ENCODE assay signal across 10 cellular contexts in genomic region chr1:173863224-173864151, GRCh38. TPM values are rescaled to one million over a fixed set of nuclear protein-coding genes. Genes with fewer than 3 reads are reported as not detected.
DNase-seq lines count a peak whose midpoint lies in the region; ATAC-seq, FAIRE-seq and TF ChIP-seq lines count a peak whose summit lies in the region.
"Had no signal": no experiment of that assay in that cellular context is flagged by ENCODE, and none has a peak within 500 bp of the region (broad histone marks: within the 10 kb centered on the region; RNA-seq: fewer than 3 reads in every experiment).

No MANE protein-coding gene starts in this region.

- H3K4me1 Mint-ChIP-seq in activated T-cell treated with anti-CD3 and anti-CD28 coated beads, Interleukin-2, amount 50 U/mL, for 4 hours (ENCODE audit: low read depth), result peaks cover 22% of the 10 kb centered on the region
- H3K4me1 Mint-ChIP-seq in astrocyte (ENCODE audit: low read depth, unreplicated experiment), result peaks cover 22% of the 10 kb centered on the region

- intact Hi-C loops in psoas muscle (cut with DNase I), result no loop called here

- H3K4me1 ChIP-seq in astrocyte (ENCODE audit: insufficient read depth, low read length) (peaks cover 6% of the 10 kb centered on the region), psoas muscle (peaks cover 18% of the 10 kb centered on the region)

- TF ChIP-seq CTCF in astrocyte (IDR thresholded peaks at IDR 0.05; ENCODE audit: insufficient read depth, low read depth, low read length) (no peak), psoas muscle (IDR thresholded peaks at IDR 0.05) (no peak)

- H2AFZ ChIP-seq in astrocyte (ENCODE audit: low read depth, low read length), result no peak overlapping the region

- no peak for DNase-seq in activated T-cell treated with anti-CD3 and anti-CD28 coated beads, Interleukin-2, amount 50 U/mL, for 4 hours
- DNase-seq in activated T-cell treated with anti-CD3 and anti-CD28 coated beads for 4 hours, result no peak
- no peak for DNase-seq in MG63
- DNase-seq in astrocyte (ENCODE audit: low read depth), result no peak
- DNase-seq in psoas muscle, result no peak
- DNase-seq: colonic mucosa, naive B cell had no signal

- H3K27me3 ChIP-seq in MG63 (no peaks in the 10 kb centered on the region), astrocyte (ENCODE audit: insufficient read depth, low read length) (no peaks in the 10 kb centered on the region), psoas muscle (ENCODE audit: insufficient read depth in 3 of 3, low read length in 2 of 3) (no peaks in the 10 kb centered on the region)
- H3K27me3 ChIP-seq: colonic mucosa had no signal

- H3K4me3 ChIP-seq in MG63 (peak overlapping the region; percentile 83), astrocyte (ENCODE audit: insufficient read depth, low read depth, low read length) (peak overlapping the region; percentile 98), psoas muscle (peak overlapping the region; percentile 0)
- H3K4me3 ChIP-seq: colonic mucosa had no signal

- no peaks in the 10 kb centered on the region for H3K27me3 Mint-ChIP-seq in activated T-cell treated with anti-CD3 and anti-CD28 coated beads, Interleukin-2, amount 50 U/mL, for 4 hours (ENCODE audit: low read depth)
- H3K27me3 Mint-ChIP-seq in astrocyte (ENCODE audit: low read depth, unreplicated experiment), result no peaks in the 10 kb centered on the region
- H3K27me3 Mint-ChIP-seq: naive B cell had no signal

- no peaks in the 10 kb centered on the region for H3K9me3 ChIP-seq in MG63
- H3K9me3 ChIP-seq in astrocyte (ENCODE audit: insufficient read depth, low read depth, low read length), result no peaks in the 10 kb centered on the region
- no peaks in the 10 kb centered on the region for H3K9me3 ChIP-seq in psoas muscle
- H3K9me3 ChIP-seq: colonic mucosa had no signal

- no peak for FAIRE-seq in astrocyte (lab: Jason Lieb, UNC)

- peaks cover 63% of the 10 kb centered on the region for H4K20me1 ChIP-seq in astrocyte (ENCODE audit: insufficient read depth, low read length)

- H3K79me2 ChIP-seq in astrocyte (ENCODE audit: insufficient read depth, low read length), result peaks cover 43% of the 10 kb centered on the region

- peak overlapping the region; percentile 91 for H3K4me3 Mint-ChIP-seq in activated T-cell treated with anti-CD3 and anti-CD28 coated beads, Interleukin-2, amount 50 U/mL, for 4 hours
- peak overlapping the region; percentile 99 for H3K4me3 Mint-ChIP-seq in astrocyte (ENCODE audit: unreplicated experiment)

- H3K9ac ChIP-seq in astrocyte (ENCODE audit: low read length), result peak overlapping the region; percentile 95

- peak overlapping the region; percentile 74 for H3K27ac Mint-ChIP-seq in astrocyte (ENCODE audit: unreplicated experiment)

- H3K36me3 Mint-ChIP-seq in activated T-cell treated with anti-CD3 and anti-CD28 coated beads, Interleukin-2, amount 50 U/mL, for 4 hours (ENCODE audit: insufficient read depth), result peaks cover 60% of the 10 kb centered on the region
- peaks cover 45% of the 10 kb centered on the region for H3K36me3 Mint-ChIP-seq in astrocyte (ENCODE audit: low read depth, unreplicated experiment)

- H3K36me3 ChIP-seq in MG63 (peaks cover 71% of the 10 kb centered on the region), astrocyte (ENCODE audit: insufficient read depth, low read length) (peaks cover 45% of the 10 kb centered on the region), psoas muscle (ENCODE audit: insufficient read depth in 1 of 2, low read depth in 1 of 2) (peaks cover 4 to 84% of the 10 kb centered on the region in 2 donors)

- no peak for ATAC-seq in activated T-cell treated with anti-CD3 and anti-CD28 coated beads, Interleukin-2, amount 50 U/mL, for 4 hours
- no peak for ATAC-seq in psoas muscle
- no peak for ATAC-seq in GM19395 (IDR thresholded peaks at IDR 0.05; ENCODE audit: unreplicated experiment)
- ATAC-seq in GM21515 (IDR thresholded peaks at IDR 0.05; ENCODE audit: unreplicated experiment), result no peak
- ATAC-seq in GM21529 (IDR thresholded peaks at IDR 0.05; ENCODE audit: unreplicated experiment), result no peak

- H3K27ac ChIP-seq in astrocyte (ENCODE audit: low read depth, low read length) (peak overlapping the region; percentile 36), psoas muscle (peak overlapping the region; percentile 13)
- H3K27ac ChIP-seq: colonic mucosa had no signal

- H3K9me3 Mint-ChIP-seq in activated T-cell treated with anti-CD3 and anti-CD28 coated beads, Interleukin-2, amount 50 U/mL, for 4 hours, result no peaks in the 10 kb centered on the region
- no peaks in the 10 kb centered on the region for H3K9me3 Mint-ChIP-seq in astrocyte (ENCODE audit: unreplicated experiment)

- H3K4me2 ChIP-seq in astrocyte (ENCODE audit: low read length), result peak overlapping the region; percentile 87

RNA-seq across cellular contexts. Expression of gene GAS5, which starts 4.3 kb away (rescaled TPM):
- 100 to 1,000 TPM; 836 to 968 (median 925) TPM for total RNA-seq in activated T-cell treated with anti-CD3 and anti-CD28 coated beads, Interleukin-2, amount 50 U/mL, for 4 hours
- total RNA-seq in MG63 (2014; rRNA removed; shearing (Covaris generic); ENCODE audit: low replicate concordance), result 531 and 1,049 TPM in 2 replicates
- total RNA-seq in astrocyte (435 and 473 TPM in 2 replicates), psoas muscle (100 to 1,000 TPM in 2 of 4 donors, 10 to 100 TPM in 2; 70.0 to 148 (median 100) TPM)
- 100 to 1,000 TPM; 115 to 222 (median 178) TPM for polyA plus RNA-seq in psoas muscle

RNA-seq across cellular contexts. Expression of gene ZBTB37, which starts 4.7 kb away (rescaled TPM):
- total RNA-seq in activated T-cell treated with anti-CD3 and anti-CD28 coated beads, Interleukin-2, amount 50 U/mL, for 4 hours, result 1 to 10 TPM; 5.8 to 8.1 (median 7.7) TPM
- total RNA-seq in MG63 (2014; rRNA removed; shearing (Covaris generic); ENCODE audit: low replicate concordance), result 3.1 and 3.2 TPM in 2 replicates
- total RNA-seq in astrocyte, result 9.9 and 10.7 TPM in 2 replicates
- total RNA-seq in psoas muscle, result 1 to 10 TPM; 5.5 to 8.2 (median 6.8) TPM
- polyA plus RNA-seq in psoas muscle, result 1 to 10 TPM; 1.0 to 2.9 (median 2.5) TPM

RNA-seq across cellular contexts. Expression of gene CENPL, which starts 38.8 kb away (rescaled TPM):
- total RNA-seq in activated T-cell treated with anti-CD3 and anti-CD28 coated beads, Interleukin-2, amount 50 U/mL, for 4 hours, result 10 to 100 TPM; 13.9 to 15.9 (median 15.1) TPM
- 35.3 and 148 TPM in 2 replicates for total RNA-seq in MG63 (2014; rRNA removed; shearing (Covaris generic); ENCODE audit: low replicate concordance)
- total RNA-seq in astrocyte (7.6 and 7.9 TPM in 2 replicates), psoas muscle (1 to 10 TPM; 2.1 to 6.7 (median 4.4) TPM)
- 1 to 10 TPM; 2.9 to 7.0 (median 6.5) TPM for polyA plus RNA-seq in psoas muscle

RNA-seq across cellular contexts. Expression of gene DARS2, which starts 39.0 kb away (rescaled TPM):
- 10 to 100 TPM; 30.7 to 38.6 (median 35.5) TPM for total RNA-seq in activated T-cell treated with anti-CD3 and anti-CD28 coated beads, Interleukin-2, amount 50 U/mL, for 4 hours
- total RNA-seq in MG63 (2014; rRNA removed; shearing (Covaris generic); ENCODE audit: low replicate concordance), result 25.8 and 38.4 TPM in 2 replicates
- 17.4 and 17.9 TPM in 2 replicates for total RNA-seq in astrocyte
- 10 to 100 TPM in 1 of 4 donors, 1 to 10 TPM in 3; 5.7 to 14.3 (median 6.7) TPM for total RNA-seq in psoas muscle
- polyA plus RNA-seq in psoas muscle, result 10 to 100 TPM in 1 of 3 donors, 1 to 10 TPM in 2; 4.5 to 12.7 (median 7.3) TPM

RNA-seq across cellular contexts. Expression of gene SERPINC1, which starts 53.6 kb away (rescaled TPM):
- under 1 TPM; 0.34 to 0.96 (median 0.52) TPM for total RNA-seq in activated T-cell treated with anti-CD3 and anti-CD28 coated beads, Interleukin-2, amount 50 U/mL, for 4 hours
- not detected in 2 replicates for total RNA-seq in MG63 (2014; rRNA removed; shearing (Covaris generic); ENCODE audit: low replicate concordance)
- total RNA-seq in astrocyte, result not detected in 2 replicates
- total RNA-seq in psoas muscle, result under 1 TPM in 2 of 4 donors, not detected in 2; 0.22 to 0.51 TPM
- 1 to 10 TPM in 1 of 3 donors, under 1 TPM in 1, not detected in 1; 0.08 to 5.3 TPM for polyA plus RNA-seq in psoas muscle

Comparison
In these comparisons a context has a peak if more than half of its experiments do, and no peak if none do; other contexts are left out.
1. H3K4me3 ChIP-seq: peak in every context shown above with its lines; median percentile 98 in astrocyte; 83 in MG63; 0 in psoas muscle.